26 cellular contexts compared by ENCODE assay signal in the genomic region with DNA sequence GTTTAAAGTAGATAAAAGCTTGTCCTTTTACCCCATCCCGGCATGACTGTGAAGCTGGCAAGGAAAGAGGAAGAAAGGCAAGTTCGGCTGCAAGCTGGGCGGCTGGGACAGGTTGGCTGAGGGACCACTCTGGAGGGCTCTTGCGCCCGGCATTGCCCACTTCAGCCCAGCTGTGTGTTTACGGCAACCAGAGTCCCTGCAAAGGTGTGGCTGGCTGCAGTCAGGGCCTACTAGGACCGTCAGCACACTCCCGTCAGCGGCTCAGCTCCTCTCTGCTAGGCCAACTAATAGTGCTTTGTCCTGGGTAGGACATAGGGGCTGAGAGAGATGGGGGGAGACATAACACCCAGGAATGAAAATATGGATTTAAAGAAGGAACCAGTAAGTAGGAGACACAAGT.
"Had no signal": no experiment of that assay in that cellular context is flagged by ENCODE, and none has a peak within 500 bp of the region (broad histone marks: within the 10 kb centered on the region; RNA-seq: fewer than 3 reads in every experiment).

No MANE protein-coding gene starts in this region.

- H3K4me3 ChIP-seq: adrenal gland, body of pancreas had no signal

- H3K4me1 Mint-ChIP-seq: activated CD4-positive, alpha-beta T cell treated with anti-CD3 and anti-CD28 coated beads for 36 hours; activated CD4-positive, alpha-beta T cell treated with anti-CD3 and anti-CD28 coated beads, Interleukin-2, amount 10 ng/mL, durations not matched to agents 24 days and 14 days; activated CD8-positive, alpha-beta memory T cell treated with anti-CD3 and anti-CD28 coated beads, Interleukin-2, amount 10 ng/mL, durations not matched to agents 7 days and 5 days; activated naive CD4-positive, alpha-beta T cell treated with anti-CD3 and anti-CD28 coated beads, Interleukin-2, amount 50 U/mL, for 24 hours; activated naive CD8-positive, alpha-beta T cell treated with anti-CD3 and anti-CD28 coated beads for 36 hours; activated naive CD8-positive, alpha-beta T cell treated with anti-CD3 and anti-CD28 coated beads, Interleukin-2, amount 50 U/mL, for 24 hours; endodermal cell had no signal

- DNase-seq: activated CD4-positive, alpha-beta memory T cell treated with anti-CD3 and anti-CD28 coated beads for 36 hours; activated CD4-positive, alpha-beta T cell treated with anti-CD3 and anti-CD28 coated beads for 36 hours; activated CD4-positive, alpha-beta T cell treated with anti-CD3 and anti-CD28 coated beads, Interleukin-2, amount 10 ng/mL, durations not matched to agents 24 days and 14 days; activated CD4-positive, CD25-positive, alpha-beta regulatory T cell; activated CD4-positive, CD25-positive, alpha-beta regulatory T cell treated with anti-CD3 and anti-CD28 coated beads, Interleukin-2, amount 50 U/mL, for 72 hours; activated CD8-positive, alpha-beta memory T cell treated with anti-CD3 and anti-CD28 coated beads, Interleukin-2, amount 10 ng/mL, durations not matched to agents 7 days and 5 days; activated CD8-positive, alpha-beta memory T cell treated with anti-CD3 and anti-CD28 coated beads, Interleukin-2, amount 50 U/mL, for 4 hours; activated CD8-positive, alpha-beta T cell treated with anti-CD3 and anti-CD28 coated beads, Interleukin-2, amount 10 ng/mL, durations not matched to agents 7 days and 5 days; activated effector memory CD4-positive, alpha-beta T cell treated with anti-CD3 and anti-CD28 coated beads, Interleukin-2, amount 50 U/mL, for 16 hours; activated naive CD4-positive, alpha-beta T cell treated with anti-CD3 and anti-CD28 coated beads for 36 hours; activated naive CD8-positive, alpha-beta T cell treated with anti-CD3 and anti-CD28 coated beads for 36 hours; activated naive CD8-positive, alpha-beta T cell treated with anti-CD3 and anti-CD28 coated beads, Interleukin-2, amount 50 U/mL, for 24 hours; activated T-cell treated with anti-CD3 and anti-CD28 coated beads, Interleukin-2, amount 50 U/mL, for 1 hour; activated T-cell treated with anti-CD3 and anti-CD28 coated beads, Interleukin-2, amount 50 U/mL, for 48 hours; adrenal gland; amygdala; aorta; body of pancreas; caudate nucleus; effector memory CD4-positive, alpha-beta T cell; endodermal cell; foreskin fibroblast; T-helper 2 cell had no signal

- H3K36me3 ChIP-seq: adrenal gland had no signal

- H3K4me1 ChIP-seq: adrenal gland, body of pancreas had no signal

- H3K4me3 Mint-ChIP-seq: activated CD4-positive, alpha-beta memory T cell treated with anti-CD3 and anti-CD28 coated beads for 36 hours; activated CD4-positive, alpha-beta T cell treated with anti-CD3 and anti-CD28 coated beads for 36 hours; activated CD4-positive, alpha-beta T cell treated with anti-CD3 and anti-CD28 coated beads, Interleukin-2, amount 10 ng/mL, durations not matched to agents 24 days and 14 days; activated CD8-positive, alpha-beta memory T cell treated with anti-CD3 and anti-CD28 coated beads, Interleukin-2, amount 10 ng/mL, durations not matched to agents 7 days and 5 days; activated CD8-positive, alpha-beta T cell treated with anti-CD3 and anti-CD28 coated beads, Interleukin-2, amount 10 ng/mL, durations not matched to agents 7 days and 5 days; activated naive CD4-positive, alpha-beta T cell treated with anti-CD3 and anti-CD28 coated beads for 36 hours; activated naive CD4-positive, alpha-beta T cell treated with anti-CD3 and anti-CD28 coated beads, Interleukin-2, amount 50 U/mL, for 24 hours; activated naive CD8-positive, alpha-beta T cell treated with anti-CD3 and anti-CD28 coated beads for 36 hours; activated naive CD8-positive, alpha-beta T cell treated with anti-CD3 and anti-CD28 coated beads, Interleukin-2, amount 50 U/mL, for 24 hours; activated T-helper 1 cell treated with anti-CD3 and anti-CD28 coated beads, Interleukin-12 subunit alpha, Interleukin-12 subunit beta, Interleukin-2, Interleukin-4 antibody, amounts not matched to agents 30 ng/mL and 10 ng/mL and 1 ng/mL, durations not matched to agents 14 hours and 24 hours and 36 hours; endodermal cell had no signal

- H3K27ac ChIP-seq: adrenal gland, body of pancreas had no signal

- H3K27me3 ChIP-seq: adrenal gland, body of pancreas had no signal

- H3K27ac Mint-ChIP-seq: activated CD4-positive, alpha-beta memory T cell treated with anti-CD3 and anti-CD28 coated beads for 36 hours; activated CD4-positive, alpha-beta T cell treated with anti-CD3 and anti-CD28 coated beads for 36 hours; activated CD4-positive, alpha-beta T cell treated with anti-CD3 and anti-CD28 coated beads, Interleukin-2, amount 10 ng/mL, durations not matched to agents 24 days and 14 days; activated CD8-positive, alpha-beta memory T cell treated with anti-CD3 and anti-CD28 coated beads, Interleukin-2, amount 10 ng/mL, durations not matched to agents 7 days and 5 days; activated CD8-positive, alpha-beta T cell treated with anti-CD3 and anti-CD28 coated beads, Interleukin-2, amount 10 ng/mL, durations not matched to agents 7 days and 5 days; activated naive CD4-positive, alpha-beta T cell treated with anti-CD3 and anti-CD28 coated beads for 36 hours; activated naive CD4-positive, alpha-beta T cell treated with anti-CD3 and anti-CD28 coated beads, Interleukin-2, amount 50 U/mL, for 24 hours; activated naive CD8-positive, alpha-beta T cell treated with anti-CD3 and anti-CD28 coated beads for 36 hours; activated naive CD8-positive, alpha-beta T cell treated with anti-CD3 and anti-CD28 coated beads, Interleukin-2, amount 50 U/mL, for 24 hours; activated T-helper 1 cell treated with anti-CD3 and anti-CD28 coated beads, Interleukin-12 subunit alpha, Interleukin-12 subunit beta, Interleukin-2, Interleukin-4 antibody, amounts not matched to agents 30 ng/mL and 10 ng/mL and 1 ng/mL, durations not matched to agents 14 hours and 24 hours and 36 hours; activated T-helper 2 cell treated with anti-CD3 and anti-CD28 coated beads, Interferon-gamma antibody, Interleukin-2, Interleukin-4, amounts not matched to agents 10 μg/mL and 5 μg/mL and 100 μg/mL, durations not matched to agents 14 hours and 24 hours and 36 hours; endodermal cell had no signal
